ENCODE assay signal across 8 cellular contexts in genomic region chr12:40105265-40105514, GRCh38. TPM values are rescaled to one million over a fixed set of nuclear protein-coding genes. Genes with fewer than 3 reads are reported as not detected.
DNase-seq lines count a peak whose midpoint lies in the region; ATAC-seq, FAIRE-seq and TF ChIP-seq lines count a peak whose summit lies in the region.

No MANE protein-coding gene starts in this region.

- DNase-seq in CD4-positive, alpha-beta T cell = no peak
- no peak for DNase-seq in H54 (ENCODE audit: insufficient read length, low spot score)
- DNase-seq in OCI-LY7 (ENCODE audit: low spot score) = no peak
- no peak for DNase-seq in endothelial cell of umbilical vein (ENCODE audit: low read depth, low spot score)
- DNase-seq in natural killer cell treated with Interleukin-12 subunit alpha and Interleukin-12 subunit beta and Interleukin-15 and Interleukin-18, amount 100 ng/mL, for 72 hours (ENCODE audit: low spot score) = no peak
- DNase-seq in kidney tubule cell (ENCODE audit: low spot score) = no peak
- DNase-seq in DMS 273 treated with DMSO at 0.1 percent for 48 hours (lab: John Stamatoyannopoulos, UW) = no peak

- no peak for TF ChIP-seq CTCF in CD4-positive, alpha-beta T cell (IDR thresholded peaks at IDR 0.05)
- TF ChIP-seq CTCF in OCI-LY7 (conservative IDR thresholded peaks at IDR 0.05; ENCODE audit: low read length) (no peak), endothelial cell of umbilical vein (IDR thresholded peaks at IDR 0.05; ENCODE audit: extremely low read depth in 1 of 2, insufficient read depth in 1 of 2, low read depth in 1 of 2, low read length in 2 of 2) (no peak)

- no peak for ATAC-seq in CD4-positive, alpha-beta T cell (ENCODE audit: poor library complexity)
- ATAC-seq in natural killer cell treated with Interleukin-12 subunit alpha and Interleukin-12 subunit beta and Interleukin-15 and Interleukin-18, amount 100 ng/mL, for 72 hours = peak in 1 of 2 donors; percentile 25
- ATAC-seq in GM21825 (IDR thresholded peaks at IDR 0.05; ENCODE audit: unreplicated experiment) = no peak

- H3K4me1 ChIP-seq in OCI-LY7 (ENCODE audit: insufficient read depth, low read length, poor library complexity, severe bottlenecking) (peaks cover 39% of the 10 kb centered on the region), endothelial cell of umbilical vein (ENCODE audit: control insufficient read depth, extremely low read depth, insufficient read depth, low read length) (peaks cover 14% of the 10 kb centered on the region)

- FAIRE-seq in H54 (lab: Jason Lieb, UNC) (no peak), endothelial cell of umbilical vein (lab: Jason Lieb, UNC) (peak; percentile 58)

- no peaks in the 10 kb centered on the region for H3K9me2 ChIP-seq in OCI-LY7 (ENCODE audit: insufficient read depth, low read length)

- no peaks in the 10 kb centered on the region for H3K36me3 ChIP-seq in OCI-LY7 (ENCODE audit: insufficient read depth, low read length)
- no peaks in the 10 kb centered on the region for H3K36me3 ChIP-seq in endothelial cell of umbilical vein (ENCODE audit: control insufficient read depth in 2 of 2, extremely low read depth in 1 of 2, insufficient read depth in 2 of 2, low read length in 2 of 2)

- BruUV-seq in OCI-LY7 (replicated peaks; lab: Mats Ljungman, UMichigan) (no TSS peak), endothelial cell of umbilical vein (replicated peaks; lab: Mats Ljungman, UMichigan) (no TSS peak)

- CTCF ChIA-PET in CD4-positive, alpha-beta T cell (lab: Charles Lee) = interaction anchor here (4.3 kb wide), 1 partner anchor 95 kb away, joined by 34 read pairs; no protein-coding TSS in a partner anchor
- CTCF ChIA-PET in OCI-LY7 (lab: Charles Lee; ENCODE audit: unreplicated experiment) = interaction anchor here (0.6 to 1.1 kb wide), 2 partner anchors 23 to 341 kb away, joined by 3 read pairs; no protein-coding TSS in a partner anchor
- CTCF ChIA-PET in endothelial cell of umbilical vein (lab: Charles Lee) = interaction anchor here (1.3 to 8.0 kb wide), 3 partner anchors 12 to 94 kb away, joined by 3 to 189 read pairs (median 19); no protein-coding TSS in a partner anchor

- peaks cover 9% of the 10 kb centered on the region for H3K27me3 ChIP-seq in CD4-positive, alpha-beta T cell (ENCODE audit: control insufficient read depth, insufficient read depth, low read length)
- H3K27me3 ChIP-seq in endothelial cell of umbilical vein (ENCODE audit: control insufficient read depth in 2 of 2, insufficient read depth in 2 of 2, low read length in 2 of 2) = no peaks in the 10 kb centered on the region

- H3K27ac Mint-ChIP-seq in CD4-positive, alpha-beta T cell = no peak overlapping the region
- no peak overlapping the region for H3K27ac Mint-ChIP-seq in natural killer cell treated with Interleukin-12 subunit alpha and Interleukin-12 subunit beta and Interleukin-15 and Interleukin-18, amount 100 ng/mL, for 72 hours

- H3K4me2 ChIP-seq in OCI-LY7 (ENCODE audit: low read length) (peak overlapping the region; percentile 89), endothelial cell of umbilical vein (ENCODE audit: insufficient read depth, low read length) (peak overlapping the region; percentile 32)

- peak; percentile 38; the same call in 1 of the 2 replicates for TF ChIP-seq POLR2A in H54 (IDR thresholded peaks at IDR 0.05; ENCODE audit: low read depth, low read length)
- TF ChIP-seq POLR2A in endothelial cell of umbilical vein (IDR thresholded peaks at IDR 0.05; ENCODE audit: low read depth, low read length) = no peak

- no peaks in the 10 kb centered on the region for H3K36me3 Mint-ChIP-seq in CD4-positive, alpha-beta T cell (ENCODE audit: low read depth)
- H3K36me3 Mint-ChIP-seq in natural killer cell treated with Interleukin-12 subunit alpha and Interleukin-12 subunit beta and Interleukin-15 and Interleukin-18, amount 100 ng/mL, for 72 hours = no peaks in the 10 kb centered on the region

- H3K4me1 Mint-ChIP-seq in CD4-positive, alpha-beta T cell (ENCODE audit: low read depth) = peaks cover 32% of the 10 kb centered on the region
- H3K4me1 Mint-ChIP-seq in natural killer cell treated with Interleukin-12 subunit alpha and Interleukin-12 subunit beta and Interleukin-15 and Interleukin-18, amount 100 ng/mL, for 72 hours (ENCODE audit: low read depth in 2 of 2) = peaks cover 34 to 43% of the 10 kb centered on the region in 2 donors

- POLR2A ChIA-PET in CD4-positive, alpha-beta T cell (lab: Charles Lee) = interaction anchor here (1.0 to 3.6 kb wide), 3 partner anchors 16 to 486 kb away, joined by 4 to 14 read pairs (median 4); partner anchors contain the start of gene ABCD2
- POLR2A ChIA-PET in OCI-LY7 (lab: Charles Lee) = interaction anchor here (0.5 to 5.4 kb wide), 8 partner anchors 12 to 210 kb away, joined by 3 to 24 read pairs (median 5); no protein-coding TSS in a partner anchor
- POLR2A ChIA-PET in endothelial cell of umbilical vein (lab: Charles Lee) = no interaction called here

- H3K9me1 ChIP-seq in endothelial cell of umbilical vein (replicated peaks; ENCODE audit: control insufficient read depth, extremely low read depth, insufficient read depth, low read length) = no peaks in the 10 kb centered on the region

- H3K27me3 Mint-ChIP-seq in CD4-positive, alpha-beta T cell = peaks cover 8% of the 10 kb centered on the region
- peaks cover 0 to 5% of the 10 kb centered on the region in 2 donors for H3K27me3 Mint-ChIP-seq in natural killer cell treated with Interleukin-12 subunit alpha and Interleukin-12 subunit beta and Interleukin-15 and Interleukin-18, amount 100 ng/mL, for 72 hours

- H3K4me3 ChIP-seq in OCI-LY7 (ENCODE audit: low read depth, low read length, poor library complexity, severe bottlenecking) (peak overlapping the region; percentile 96), endothelial cell of umbilical vein (replicated peaks in 1 of 3; ENCODE audit: insufficient read depth in 1 of 3, low read depth in 1 of 3, low read length in 3 of 3) (peak overlapping the region; percentile 59 to 75 (median 65))

- H2AFZ ChIP-seq in OCI-LY7 (ENCODE audit: low read length) (peak overlapping the region; percentile 74), endothelial cell of umbilical vein (ENCODE audit: low read depth, low read length) (peak overlapping the region; percentile 94)

- H3K4me3 Mint-ChIP-seq in CD4-positive, alpha-beta T cell = peak overlapping the region; percentile 87
- H3K4me3 Mint-ChIP-seq in natural killer cell treated with Interleukin-12 subunit alpha and Interleukin-12 subunit beta and Interleukin-15 and Interleukin-18, amount 100 ng/mL, for 72 hours = peak overlapping the region; percentile 89

- H3K27ac ChIP-seq in CD4-positive, alpha-beta T cell (ENCODE audit: low read depth, low read length) = no peak overlapping the region
- H3K27ac ChIP-seq in OCI-LY7 (ENCODE audit: low read depth, low read length, poor library complexity, severe bottlenecking) (no peak overlapping the region), endothelial cell of umbilical vein (ENCODE audit: insufficient read depth, low read depth, low read length) (no peak overlapping the region)

- intact Hi-C loops in CD4-positive, alpha-beta T cell (cut with DNase I, micrococcal nuclease) = loop anchor here (2.0 to 10.0 kb wide), 6 partner anchors 413 to 1790 kb away; partner anchors contain the start of genes ABCD2 (in 1 of the 2), ALG10B (in 1 of the 2) and KIF21A (in 1 of the 2)
- intact Hi-C loops in OCI-LY7 (cut with micrococcal nuclease; ENCODE audit: unreplicated experiment) = loop anchor here (2.0 to 5.0 kb wide), 2 partner anchors 56 to 488 kb away; partner anchors contain the start of gene ABCD2
- intact Hi-C loops in endothelial cell of umbilical vein (cut with micrococcal nuclease) = loop anchor here (1.0 to 10.0 kb wide), 2 partner anchors 662 to 790 kb away; partner anchors contain the start of gene KIF21A

- H4K20me1 ChIP-seq in OCI-LY7 (ENCODE audit: insufficient read depth, low read length) (peaks cover 7% of the 10 kb centered on the region; the same call in 1 of the 2 replicates), endothelial cell of umbilical vein (replicated peaks; ENCODE audit: control insufficient read depth, extremely low read depth, insufficient read depth, low read length) (no peaks in the 10 kb centered on the region)

- dilution Hi-C loops in endothelial cell of umbilical vein (cut with MboI; ENCODE audit: extremely low pct_ligation_motif_present, low sequenced_read_pairs) = no loop called here

- H3K79me2 ChIP-seq in OCI-LY7 (ENCODE audit: insufficient read depth, low read depth, low read length) = peaks cover 8% of the 10 kb centered on the region; the same call in 1 of the 2 replicates
- H3K79me2 ChIP-seq in endothelial cell of umbilical vein (ENCODE audit: control insufficient read depth, insufficient read depth, low read length) = no peaks in the 10 kb centered on the region

- H3K9me3 Mint-ChIP-seq in CD4-positive, alpha-beta T cell = no peaks in the 10 kb centered on the region
- no peaks in the 10 kb centered on the region for H3K9me3 Mint-ChIP-seq in natural killer cell treated with Interleukin-12 subunit alpha and Interleukin-12 subunit beta and Interleukin-15 and Interleukin-18, amount 100 ng/mL, for 72 hours

- peak overlapping the region; percentile 52 for H3K9ac ChIP-seq in endothelial cell of umbilical vein (replicated peaks; ENCODE audit: extremely low read depth, insufficient read depth, low read length)

- no peaks in the 10 kb centered on the region for H3K9me3 ChIP-seq in CD4-positive, alpha-beta T cell (ENCODE audit: control insufficient read depth, low read length)
- H3K9me3 ChIP-seq in OCI-LY7 (ENCODE audit: low read length) = no peaks in the 10 kb centered on the region
- H3K9me3 ChIP-seq in endothelial cell of umbilical vein (replicated peaks; ENCODE audit: control insufficient read depth, insufficient read depth, low read length) = no peaks in the 10 kb centered on the region

TF ChIP-seq in endothelial cell of umbilical vein, 7 proteins besides CTCF, POLR2A, EP300 and RAD21 (continues in another document):
- TF ChIP-seq MYC (IDR thresholded peaks at IDR 0.05; ENCODE audit: low read depth, low read length) (no peak), FOS (IDR thresholded peaks at IDR 0.05; ENCODE audit: borderline replicate concordance, insufficient read depth, low read length) (no peak), JUN (IDR thresholded peaks at IDR 0.05; ENCODE audit: borderline replicate concordance, insufficient read depth, insufficient read length, low read depth) (no peak)

RNA-seq across cellular contexts. Expression of gene SLC2A13, which starts 0.7 kb away (rescaled TPM):
- total RNA-seq in CD4-positive, alpha-beta T cell = 1 to 10 TPM; 1.6 to 1.7 TPM
- total RNA-seq in OCI-LY7 (2014; rRNA removed; shearing (Covaris generic)) = 14.1 and 16.5 TPM in 2 replicates
- 12.4 and 13.3 TPM in 2 replicates for total RNA-seq in OCI-LY7 (2022)
- total RNA-seq in endothelial cell of umbilical vein = 4.1 and 4.9 TPM in 2 replicates
- 0.86 and 1.2 TPM in 2 replicates for polyA plus RNA-seq in endothelial cell of umbilical vein
- 0.51 and 0.58 TPM in 2 replicates for polyA plus RNA-seq in endothelial cell of umbilical vein (2011; cell fraction: cytosol; rRNA removed)
- 3.4 and 4.0 TPM in 2 replicates for polyA plus RNA-seq in endothelial cell of umbilical vein (2011; cell fraction: nucleus; rRNA removed)
- polyA plus RNA-seq in endothelial cell of umbilical vein (2012) = 0.65 and 1.0 TPM in 2 replicates
- polyA minus RNA-seq in endothelial cell of umbilical vein = 3.5 and 4.4 TPM in 2 replicates
- polyA minus RNA-seq in endothelial cell of umbilical vein (2011; cell fraction: cytosol; rRNA and poly(A)+ RNA removed) = 22.6 TPM
- 14.5 and 18.8 TPM in 2 replicates for polyA minus RNA-seq in endothelial cell of umbilical vein (2011; cell fraction: nucleus; rRNA and poly(A)+ RNA removed)
- total RNA-seq in natural killer cell treated with Interleukin-12 subunit alpha and Interleukin-12 subunit beta and Interleukin-15 and Interleukin-18, amount 100 ng/mL, for 72 hours = 1 to 10 TPM; 6.8 to 9.1 TPM
